In the genomic region with DNA sequence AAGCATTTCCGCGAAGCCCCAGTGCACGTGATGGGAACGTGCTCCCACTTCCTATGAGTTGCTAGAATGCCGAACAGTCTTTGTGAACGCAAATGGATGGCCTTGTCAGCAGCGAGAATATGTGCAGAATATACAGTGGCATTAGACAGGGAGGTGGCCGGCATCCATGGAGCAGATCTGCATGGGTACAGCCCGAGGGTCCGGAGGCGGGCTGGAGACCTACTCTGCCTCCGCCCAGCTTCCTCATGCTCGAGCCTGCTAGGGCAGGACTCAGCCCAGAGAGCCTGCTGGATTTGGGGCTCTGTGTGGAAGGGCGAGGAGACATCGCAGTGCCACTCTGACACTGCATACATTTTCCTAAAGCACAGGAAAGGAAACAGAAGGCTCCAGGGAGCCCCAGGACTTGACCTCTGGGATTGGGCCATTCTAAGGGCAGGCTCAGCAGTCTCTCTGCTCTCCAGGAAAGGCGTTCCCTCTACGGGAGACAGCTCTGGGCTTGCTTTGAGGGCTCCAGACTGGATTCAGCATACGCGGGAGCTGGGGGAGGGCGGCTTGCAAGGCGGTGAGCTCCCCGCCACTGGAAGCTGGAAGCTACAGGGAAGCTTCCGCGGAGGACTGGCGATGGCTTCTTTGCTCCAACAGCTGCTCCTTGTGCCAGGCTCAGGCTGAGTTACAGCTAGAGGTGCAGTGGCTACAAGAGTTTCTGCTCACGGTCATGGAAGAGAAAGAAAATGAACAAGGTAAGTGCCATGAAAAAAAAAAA, we compare ENCODE assay signal across 16 cellular contexts.
"Had no signal": no experiment of that assay in that cellular context is flagged by ENCODE, and none has a peak within 500 bp of the region (broad histone marks: within the 10 kb centered on the region; RNA-seq: fewer than 3 reads in every experiment).

No MANE protein-coding gene starts in this region.

- H3K4me3 Mint-ChIP-seq: activated T-cell treated with anti-CD3 and anti-CD28 coated beads, Interleukin-2, amount 50 U/mL, for 24 hours; naive thymus-derived CD4-positive, alpha-beta T cell had no signal

- FAIRE-seq: astrocyte, endometrium had no signal

- ATAC-seq: activated CD4-positive, CD25-positive, alpha-beta regulatory T cell treated with anti-CD3 and anti-CD28 coated beads, Interleukin-2, amount 50 U/mL, for 24 hours; esophagus mucosa; left colon; mucosa of descending colon; naive thymus-derived CD4-positive, alpha-beta T cell had no signal

- H3K9me3 Mint-ChIP-seq: activated T-cell treated with anti-CD3 and anti-CD28 coated beads, Interleukin-2, amount 50 U/mL, for 24 hours had no signal

- DNase-seq: activated effector memory CD4-positive, alpha-beta T cell treated with Interleukin-2 at 50 U/mL for 16 hours; activated naive CD4-positive, alpha-beta T cell treated with anti-CD3 and anti-CD28 coated beads, Interleukin-2, amount 50 U/mL, for 16 hours; activated T-cell treated with anti-CD3 and anti-CD28 coated beads, Interleukin-2, amount 50 U/mL, for 24 hours; left colon; mammary epithelial cell; mucosa of descending colon; naive thymus-derived CD4-positive, alpha-beta T cell; nucleus accumbens; stimulated activated CD4-positive, alpha-beta T cell treated with anti-CD3 and anti-CD28 coated beads, Interleukin-4, amount 100 ng/mL, for 24 hours; stimulated activated naive CD4-positive, alpha-beta T cell; substantia nigra; transverse colon had no signal

- H3K9me3 ChIP-seq: mucosa of descending colon, transverse colon had no signal

- H3K27ac Mint-ChIP-seq: activated T-cell treated with anti-CD3 and anti-CD28 coated beads, Interleukin-2, amount 50 U/mL, for 24 hours; naive thymus-derived CD4-positive, alpha-beta T cell had no signal
